In genomic region chr2:204608261-204608660, GRCh38 we compare ENCODE assay signal across 15 cellular contexts.
DNase-seq lines count a peak whose midpoint lies in the region; ATAC-seq and TF ChIP-seq lines count a peak whose summit lies in the region.
"Had no signal": no experiment of that assay in that cellular context is flagged by ENCODE, and none has a peak within 500 bp of the region (broad histone marks: within the 10 kb centered on the region; RNA-seq: fewer than 3 reads in every experiment).

No MANE protein-coding gene starts in this region.

- no peaks in the 10 kb centered on the region for H3K9me3 Mint-ChIP-seq in neural progenitor cell

- H2AK5ac ChIP-seq in trophoblast cell (ENCODE audit: low read length): no peak overlapping the region

- H3K27me3 Mint-ChIP-seq in neural progenitor cell (ENCODE audit: insufficient read depth, low read depth): no peaks in the 10 kb centered on the region

- H3K4ac ChIP-seq in trophoblast cell (ENCODE audit: low read depth, low read length): no peak overlapping the region

- H2AFZ ChIP-seq in neural progenitor cell (replicated peaks): no peak overlapping the region
- H2AFZ ChIP-seq in trophoblast cell (ENCODE audit: insufficient read depth, low read length, poor library complexity): no peak overlapping the region

- H3K23ac ChIP-seq in trophoblast cell (ENCODE audit: low read length): no peak overlapping the region

- no peak overlapping the region for H2BK120ac ChIP-seq in trophoblast cell (ENCODE audit: insufficient read depth, low read length, poor library complexity)

- no peak for ATAC-seq in GM18861 (IDR thresholded peaks at IDR 0.05; ENCODE audit: unreplicated experiment)
- ATAC-seq: GM12878 had no signal

- H3K4me2 ChIP-seq in neural progenitor cell: no peak overlapping the region
- H3K4me2 ChIP-seq in trophoblast cell (ENCODE audit: low read length): no peak overlapping the region

- H3K27ac Mint-ChIP-seq in neural progenitor cell: peak overlapping the region; percentile 8

- no peaks in the 10 kb centered on the region for H3F3A ChIP-seq in neural progenitor cell (ENCODE audit: low read depth)

- no peak overlapping the region for H4K8ac ChIP-seq in trophoblast cell (ENCODE audit: low read depth, low read length)

- WGBS in trophoblast cell (ENCODE audit: extremely low coverage, insufficient coverage, insufficient read length): no CpG with 5 or more reads among the region's 2 CpGs

- DNase-seq in AG04450 (ENCODE audit: low read depth, low spot score) (peak; percentile 11), MG63 (peak; percentile 52), fibroblast of peridontal ligament (ENCODE audit: extremely low read depth) (peak; percentile 87), neural progenitor cell (ENCODE audit: low spot score) (no peak), trophoblast cell (no peak)
- no peak for DNase-seq in activated naive CD4-positive, alpha-beta T cell treated with anti-CD3 and anti-CD28 coated beads, Interleukin-2, amount 50 U/mL, for 16 hours
- no peak for DNase-seq in effector CD8-positive, alpha-beta T cell (lab: John Stamatoyannopoulos, UW)
- DNase-seq: ACHN; activated naive CD4-positive, alpha-beta T cell treated with Interleukin-2 at 50 U/mL for 16 hours; cortex of kidney; DMS53 had no signal

- no peak overlapping the region for H3K9ac ChIP-seq in neural progenitor cell
- no peak overlapping the region for H3K9ac ChIP-seq in trophoblast cell (ENCODE audit: low read length)

- H3K4me1 Mint-ChIP-seq in neural progenitor cell: peaks cover 17% of the 10 kb centered on the region

- H3K79me1 ChIP-seq in trophoblast cell (ENCODE audit: low read length): no peaks in the 10 kb centered on the region

- no peaks in the 10 kb centered on the region for H4K20me1 ChIP-seq in neural progenitor cell (ENCODE audit: low read depth)

- H3K18ac ChIP-seq in trophoblast cell (ENCODE audit: low read length): no peak overlapping the region

- no peak overlapping the region for H2BK5ac ChIP-seq in trophoblast cell (ENCODE audit: low read depth, low read length, poor library complexity)

- H3K9me3 ChIP-seq in AG04450 (ENCODE audit: control insufficient read depth, insufficient read depth, low read length): no peaks in the 10 kb centered on the region
- H3K9me3 ChIP-seq in MG63: no peaks in the 10 kb centered on the region
- H3K9me3 ChIP-seq in neural progenitor cell (ENCODE audit: low read depth): no peaks in the 10 kb centered on the region
- no peaks in the 10 kb centered on the region for H3K9me3 ChIP-seq in trophoblast cell (ENCODE audit: insufficient read depth, low read depth, low read length)
- H3K9me3 ChIP-seq: vagina had no signal

- H4K91ac ChIP-seq in trophoblast cell (ENCODE audit: low read depth, low read length): no peak overlapping the region

- H3K4me3 ChIP-seq in AG04450 (ENCODE audit: low read depth, low read length) (no peak overlapping the region), MG63 (no peak overlapping the region), neural progenitor cell (no peak overlapping the region), trophoblast cell (ENCODE audit: low read depth, low read length) (no peak overlapping the region)
- H3K4me3 ChIP-seq: GM12878, vagina had no signal

- no peaks in the 10 kb centered on the region for H3K27me3 ChIP-seq in AG04450 (ENCODE audit: control insufficient read depth, insufficient read depth, low read length)
- no peaks in the 10 kb centered on the region for H3K27me3 ChIP-seq in MG63
- no peaks in the 10 kb centered on the region for H3K27me3 ChIP-seq in neural progenitor cell
- H3K27me3 ChIP-seq in trophoblast cell (ENCODE audit: insufficient read depth, low read length): no peaks in the 10 kb centered on the region
- H3K27me3 ChIP-seq: vagina had no signal

- POLR2A ChIA-PET in AG04450 (lab: Yijun Ruan, JAX): no interaction called here

- CTCF ChIA-PET in AG04450 (lab: Charles Lee): interaction anchor here (1.4 kb wide), 1 partner anchor 84 kb away, joined by 4 read pairs; no protein-coding TSS in a partner anchor

- H3K36me3 Mint-ChIP-seq in neural progenitor cell: no peaks in the 10 kb centered on the region

- no peak overlapping the region for H2BK12ac ChIP-seq in trophoblast cell (ENCODE audit: low read length)

- no peak overlapping the region for H3K14ac ChIP-seq in trophoblast cell (ENCODE audit: low read length)

- H3K36me3 ChIP-seq in MG63: no peaks in the 10 kb centered on the region; the same call in 1 of the 2 replicates
- no peaks in the 10 kb centered on the region for H3K36me3 ChIP-seq in neural progenitor cell
- H3K36me3 ChIP-seq in trophoblast cell (ENCODE audit: control insufficient read depth in 1 of 2, insufficient read depth in 2 of 2, low read length in 2 of 2): no peaks in the 10 kb centered on the region
- H3K36me3 ChIP-seq: vagina had no signal

- no peak overlapping the region for H3K27ac ChIP-seq in AG04450 (ENCODE audit: low read depth, low read length)
- H3K27ac ChIP-seq in neural progenitor cell: no peak overlapping the region
- no peak overlapping the region for H3K27ac ChIP-seq in trophoblast cell (ENCODE audit: low read depth, low read length)
- H3K27ac ChIP-seq: HL-60, vagina had no signal

- H3K4me3 Mint-ChIP-seq in neural progenitor cell: no peak overlapping the region

- H3K79me2 ChIP-seq in neural progenitor cell (ENCODE audit: low read depth) (no peaks in the 10 kb centered on the region), trophoblast cell (ENCODE audit: control insufficient read depth, insufficient read depth, low read length, poor library complexity) (no peaks in the 10 kb centered on the region)

- TF ChIP-seq CTCF in AG04450 (IDR thresholded peaks at IDR 0.05; ENCODE audit: low read depth, low read length) (no peak), neural progenitor cell (IDR thresholded peaks at IDR 0.05) (no peak)

- no peak overlapping the region for H4K12ac ChIP-seq in trophoblast cell (ENCODE audit: low read depth, low read length)

- no peaks in the 10 kb centered on the region for H3K4me1 ChIP-seq in neural progenitor cell
- no peaks in the 10 kb centered on the region for H3K4me1 ChIP-seq in trophoblast cell (ENCODE audit: control insufficient read depth in 1 of 2, insufficient read depth in 2 of 2, low read length in 2 of 2)

Comparison
In these comparisons a context has a peak if more than half of its experiments do, and no peak if none do; other contexts are left out.
1. DNase-seq: peak in AG04450 (single experiment), MG63 (single experiment) and fibroblast of peridontal ligament (single experiment); none in neural progenitor cell (single experiment), trophoblast cell (0 of 2), activated naive CD4-positive, alpha-beta T cell treated with anti-CD3 and anti-CD28 coated beads, Interleukin-2, amount 50 U/mL, for 16 hours (single experiment) and effector CD8-positive, alpha-beta T cell (single experiment).